20 cellular contexts compared by ENCODE assay signal in the genomic region with DNA sequence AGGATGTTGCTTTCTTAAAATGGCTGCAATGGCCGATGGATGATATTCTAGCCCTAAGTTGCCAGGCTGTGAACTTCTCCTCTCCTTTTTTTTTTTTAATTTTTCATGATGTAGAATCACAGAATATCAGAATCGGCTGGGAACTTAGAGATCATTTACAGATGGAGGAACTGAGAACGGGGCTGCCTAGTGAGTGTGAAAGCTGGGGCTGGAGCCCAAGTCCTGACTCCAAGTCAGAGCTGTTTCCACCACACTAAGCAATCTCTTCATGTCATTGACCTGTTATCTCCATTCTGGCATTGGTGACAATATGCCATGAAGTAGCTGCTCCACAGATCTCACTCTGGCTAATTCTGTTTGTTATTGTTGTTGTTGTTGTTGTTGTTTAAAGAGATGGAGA.
DNase-seq lines count a peak whose midpoint lies in the region; ATAC-seq, FAIRE-seq and TF ChIP-seq lines count a peak whose summit lies in the region.
"Had no signal": no experiment of that assay in that cellular context is flagged by ENCODE, and none has a peak within 500 bp of the region (broad histone marks: within the 10 kb centered on the region; RNA-seq: fewer than 3 reads in every experiment).

No MANE protein-coding gene starts in this region.

- H3K36me3 Mint-ChIP-seq in activated CD4-positive, alpha-beta T cell treated with anti-CD3 and anti-CD28 coated beads, Interleukin-2, amount 10 ng/mL, durations not matched to agents 24 days and 14 days (ENCODE audit: low read depth) = no peaks in the 10 kb centered on the region
- no peaks in the 10 kb centered on the region for H3K36me3 Mint-ChIP-seq in activated CD4-positive, alpha-beta T cell treated with anti-CD3 and anti-CD28 coated beads for 36 hours (ENCODE audit: low read depth)

- no peak for FAIRE-seq in urothelium cell line (lab: Jason Lieb, UNC)
- FAIRE-seq: RCC 7860 had no signal

- no peaks in the 10 kb centered on the region for H3K9me3 Mint-ChIP-seq in activated CD4-positive, alpha-beta T cell treated with anti-CD3 and anti-CD28 coated beads, Interleukin-2, amount 10 ng/mL, durations not matched to agents 24 days and 14 days
- no peaks in the 10 kb centered on the region for H3K9me3 Mint-ChIP-seq in activated CD4-positive, alpha-beta T cell treated with anti-CD3 and anti-CD28 coated beads for 36 hours (ENCODE audit: low read depth)
- H3K9me3 Mint-ChIP-seq: CD8-positive, alpha-beta memory T cell; IgD-negative memory B cell had no signal

- no peaks in the 10 kb centered on the region for H3K36me3 ChIP-seq in osteoblast (ENCODE audit: insufficient read depth, low read length)
- H3K36me3 ChIP-seq: BLaER1, HAP-1 had no signal

- no peak for TF ChIP-seq CTCF in osteoblast (IDR thresholded peaks at IDR 0.05; ENCODE audit: extremely low read depth, low read depth, low read length)

- no peaks in the 10 kb centered on the region for H3K9me3 ChIP-seq in osteoblast (ENCODE audit: low read depth, low read length)
- H3K9me3 ChIP-seq: BLaER1, HAP-1 had no signal

- H3K27me3 Mint-ChIP-seq in activated CD4-positive, alpha-beta T cell treated with anti-CD3 and anti-CD28 coated beads, Interleukin-2, amount 10 ng/mL, durations not matched to agents 24 days and 14 days = peaks cover 31% of the 10 kb centered on the region
- H3K27me3 Mint-ChIP-seq in activated CD4-positive, alpha-beta T cell treated with anti-CD3 and anti-CD28 coated beads for 36 hours = peaks cover 4% of the 10 kb centered on the region

- peak; percentile 7 for DNase-seq in activated CD4-positive, alpha-beta T cell treated with anti-CD3 and anti-CD28 coated beads, Interleukin-2, amount 10 ng/mL, durations not matched to agents 24 days and 14 days
- no peak for DNase-seq in activated CD4-positive, alpha-beta T cell treated with anti-CD3 and anti-CD28 coated beads for 36 hours
- DNase-seq in islet precursor cell = no peak
- DNase-seq in urothelium cell line (ENCODE audit: low spot score) = no peak
- no peak for DNase-seq in osteoblast (ENCODE audit: insufficient read length, low spot score, missing footprints)
- DNase-seq: CD8-positive, alpha-beta memory T cell; NCI-H1417 treated with DMSO at 0.1 percent for 48 hours; NCI-H2029; NCI-H510A; NCI-H82; SHP77 treated with DMSO at 0.1 percent for 48 hours; T-helper 17 cell had no signal

- intact Hi-C loops in activated CD4-positive, alpha-beta T cell treated with anti-CD3 and anti-CD28 coated beads, Interleukin-2, amount 10 ng/mL, durations not matched to agents 24 days and 14 days (cut with micrococcal nuclease) = no loop called here
- intact Hi-C loops in activated CD4-positive, alpha-beta T cell treated with anti-CD3 and anti-CD28 coated beads for 36 hours (cut with DNase I, micrococcal nuclease) = no loop called here

- no peaks in the 10 kb centered on the region for H3K4me1 Mint-ChIP-seq in activated CD4-positive, alpha-beta T cell treated with anti-CD3 and anti-CD28 coated beads, Interleukin-2, amount 10 ng/mL, durations not matched to agents 24 days and 14 days
- no peaks in the 10 kb centered on the region for H3K4me1 Mint-ChIP-seq in activated CD4-positive, alpha-beta T cell treated with anti-CD3 and anti-CD28 coated beads for 36 hours
- H3K4me1 Mint-ChIP-seq: T-helper 17 cell had no signal

- no peak overlapping the region for H2AFZ ChIP-seq in osteoblast (ENCODE audit: low read length)

- H3K4me2 ChIP-seq in osteoblast (ENCODE audit: insufficient read depth, low read length) = no peak overlapping the region
- H3K4me2 ChIP-seq: BLaER1 had no signal

- POLR2A ChIA-PET in activated CD4-positive, alpha-beta T cell treated with anti-CD3 and anti-CD28 coated beads for 36 hours (lab: Charles Lee) = no interaction called here

- peaks cover 16% of the 10 kb centered on the region for H3K27me3 ChIP-seq in osteoblast (ENCODE audit: insufficient read depth, low read length)
- H3K27me3 ChIP-seq: BLaER1 had no signal

- no peak overlapping the region for H3K4me3 Mint-ChIP-seq in activated CD4-positive, alpha-beta T cell treated with anti-CD3 and anti-CD28 coated beads, Interleukin-2, amount 10 ng/mL, durations not matched to agents 24 days and 14 days
- no peak overlapping the region for H3K4me3 Mint-ChIP-seq in activated CD4-positive, alpha-beta T cell treated with anti-CD3 and anti-CD28 coated beads for 36 hours
- H3K4me3 Mint-ChIP-seq: CD8-positive, alpha-beta memory T cell; IgD-negative memory B cell; T-helper 17 cell had no signal

- H4K20me1 ChIP-seq in osteoblast (ENCODE audit: insufficient read depth, low read length) = no peaks in the 10 kb centered on the region
- H4K20me1 ChIP-seq: BLaER1 had no signal

- CTCF ChIA-PET in activated CD4-positive, alpha-beta T cell treated with anti-CD3 and anti-CD28 coated beads for 36 hours (lab: Charles Lee) = no interaction called here

- ATAC-seq in activated CD4-positive, alpha-beta T cell treated with anti-CD3 and anti-CD28 coated beads for 36 hours = no peak
- ATAC-seq in GM19463 (IDR thresholded peaks at IDR 0.05; ENCODE audit: unreplicated experiment) (peak; percentile 92), HG03342 (IDR thresholded peaks at IDR 0.05; ENCODE audit: unreplicated experiment) (peak; percentile 79), HG02588 (IDR thresholded peaks at IDR 0.05; ENCODE audit: unreplicated experiment) (no peak)
- ATAC-seq: T-helper 17 cell had no signal

- H3K27ac Mint-ChIP-seq in activated CD4-positive, alpha-beta T cell treated with anti-CD3 and anti-CD28 coated beads, Interleukin-2, amount 10 ng/mL, durations not matched to agents 24 days and 14 days = no peak overlapping the region
- no peak overlapping the region for H3K27ac Mint-ChIP-seq in activated CD4-positive, alpha-beta T cell treated with anti-CD3 and anti-CD28 coated beads for 36 hours
- H3K27ac Mint-ChIP-seq: IgD-negative memory B cell, T-helper 17 cell had no signal

- H3K79me2 ChIP-seq in osteoblast (ENCODE audit: insufficient read depth, low read length) = no peaks in the 10 kb centered on the region

- no peak overlapping the region for H3K27ac ChIP-seq in osteoblast (ENCODE audit: low read depth, low read length)
- H3K27ac ChIP-seq: 22Rv1, BLaER1 had no signal

- no peaks in the 10 kb centered on the region for H3K4me1 ChIP-seq in osteoblast (ENCODE audit: insufficient read depth, low read length)
- H3K4me1 ChIP-seq: HAP-1 had no signal

- H3K4me3 ChIP-seq in osteoblast (ENCODE audit: insufficient read depth, low read length) = no peak overlapping the region
- H3K4me3 ChIP-seq: BLaER1, HAP-1 had no signal

Comparison
In these comparisons a context has a peak if more than half of its experiments do, and no peak if none do; other contexts are left out.
1. ATAC-seq: peak in GM19463 (single experiment) and HG03342 (single experiment); none in activated CD4-positive, alpha-beta T cell treated with anti-CD3 and anti-CD28 coated beads for 36 hours (single experiment) and HG02588 (single experiment).